ENCODE assay signal across 1 cellular context in genomic region chr1:161008857-161009554, GRCh38.
A peak's percentile ranks its signal among the peaks of the same experiment; 100 is the strongest.
TF ChIP-seq lines count a peak whose summit lies in the region.

No MANE protein-coding gene starts in this region.

TF ChIP-seq in GM12878, 131 proteins besides CTCF, POLR2A, EP300 and RAD21:
- TF ChIP-seq MLLT1 (IDR thresholded peaks at IDR 0.05), result no peak
- peak; percentile 22; the same call in 1 of the 2 replicates for TF ChIP-seq ATF7 (IDR thresholded peaks at IDR 0.05; ENCODE audit: low read depth)
